In the genomic region with DNA sequence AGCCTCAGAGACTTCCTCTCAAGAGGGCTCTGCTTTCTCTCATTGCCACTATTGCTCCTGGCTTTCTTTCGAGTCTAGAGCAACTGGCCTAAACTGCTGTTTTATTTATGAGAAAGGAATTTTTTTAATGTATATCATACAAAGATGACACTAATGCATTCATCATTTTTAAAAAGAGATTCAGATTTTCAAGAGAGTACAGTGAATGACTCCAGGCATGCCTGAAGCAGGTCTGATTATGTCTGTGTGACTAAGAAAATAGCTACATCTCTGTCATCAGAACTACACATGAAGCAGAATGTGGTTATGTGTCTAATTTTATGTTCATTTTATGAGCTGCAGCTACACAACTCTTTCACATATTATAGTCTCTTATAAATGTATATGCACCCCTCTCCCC, we compare ENCODE assay signal across 19 cellular contexts. TPM values are rescaled to one million over a fixed set of nuclear protein-coding genes. Genes with fewer than 3 reads are reported as not detected.
DNase-seq lines count a peak whose midpoint lies in the region; ATAC-seq and TF ChIP-seq lines count a peak whose summit lies in the region.
"Had no signal": no experiment of that assay in that cellular context is flagged by ENCODE, and none has a peak within 500 bp of the region (broad histone marks: within the 10 kb centered on the region; RNA-seq: fewer than 3 reads in every experiment).

No MANE protein-coding gene starts in this region.

- TF ChIP-seq POLR2A in esophagus squamous epithelium (IDR thresholded peaks at IDR 0.05): no peak

- no peak overlapping the region for H3K27ac Mint-ChIP-seq in activated T-cell treated with anti-CD3 and anti-CD28 coated beads, Interleukin-2, amount 50 U/mL, for 72 hours
- H3K27ac Mint-ChIP-seq in stimulated activated naive CD8-positive, alpha-beta T cell treated with anti-CD3 and anti-CD28 coated beads, Interleukin-15, amount 100 ng/mL, for 72 hours: no peak overlapping the region

- H3K4me1 Mint-ChIP-seq in activated T-cell treated with anti-CD3 and anti-CD28 coated beads, Interleukin-2, amount 50 U/mL, for 72 hours (ENCODE audit: low read depth): peaks cover 40% of the 10 kb centered on the region
- peaks cover 51% of the 10 kb centered on the region for H3K4me1 Mint-ChIP-seq in stimulated activated naive CD8-positive, alpha-beta T cell treated with anti-CD3 and anti-CD28 coated beads, Interleukin-15, amount 100 ng/mL, for 72 hours

- H3K4me1 ChIP-seq in RWPE2 (ENCODE audit: insufficient read depth, poor library complexity, severe bottlenecking) (no peaks in the 10 kb centered on the region), esophagus squamous epithelium (no peaks in the 10 kb centered on the region), left lung (no peaks in the 10 kb centered on the region)
- H3K4me1 ChIP-seq: Peyer's patch had no signal

- WGBS in esophagus squamous epithelium, 2 donors: 29 to 35% methylated on average over 1 of the region's 1 CpG

- H3K36me3 ChIP-seq in RWPE2 (ENCODE audit: low read depth) (no peaks in the 10 kb centered on the region), esophagus squamous epithelium (no peaks in the 10 kb centered on the region), left lung (no peaks in the 10 kb centered on the region)
- H3K36me3 ChIP-seq: Peyer's patch, SJCRH30 had no signal

- intact Hi-C loops in esophagus squamous epithelium (cut with DNase I): no loop called here
- intact Hi-C loops in left lung (cut with DNase I): no loop called here

- H3K9me3 ChIP-seq in RWPE2 (ENCODE audit: severe bottlenecking) (no peaks in the 10 kb centered on the region), esophagus squamous epithelium (no peaks in the 10 kb centered on the region), left lung (no peaks in the 10 kb centered on the region)
- H3K9me3 ChIP-seq: BE2C, Peyer's patch, SJCRH30 had no signal

- H3K27me3 Mint-ChIP-seq in activated T-cell treated with anti-CD3 and anti-CD28 coated beads, Interleukin-2, amount 50 U/mL, for 72 hours (ENCODE audit: low read depth): peaks cover 36% of the 10 kb centered on the region
- no peaks in the 10 kb centered on the region for H3K27me3 Mint-ChIP-seq in stimulated activated naive CD8-positive, alpha-beta T cell treated with anti-CD3 and anti-CD28 coated beads, Interleukin-15, amount 100 ng/mL, for 72 hours

- no peaks in the 10 kb centered on the region for H3K27me3 ChIP-seq in RWPE2 (ENCODE audit: insufficient read depth, poor library complexity, severe bottlenecking)
- H3K27me3 ChIP-seq in esophagus squamous epithelium: peaks cover 0 to 8% (median 0%) of the 10 kb centered on the region in 4 donors
- H3K27me3 ChIP-seq in left lung: no peaks in the 10 kb centered on the region
- H3K27me3 ChIP-seq: BE2C, Peyer's patch, SJCRH30 had no signal

- DNase-seq in activated T-cell treated with anti-CD3 and anti-CD28 coated beads, Interleukin-2, amount 50 U/mL, for 72 hours: no peak
- DNase-seq in activated T-cell treated with anti-CD3 and anti-CD28 coated beads for 4 hours: no peak
- DNase-seq in RWPE2 (ENCODE audit: low spot score): no peak
- DNase-seq in epithelial cell of prostate (ENCODE audit: low read depth, low spot score): peak; percentile 16
- no peak for DNase-seq in stimulated activated naive CD8-positive, alpha-beta T cell treated with anti-CD3 and anti-CD28 coated beads, Interleukin-15, amount 100 ng/mL, for 72 hours
- DNase-seq in esophagus squamous epithelium (lab: John Stamatoyannopoulos, UW): no peak
- no peak for DNase-seq in left lung
- DNase-seq: BE2C, DMS79, KG1, NCI-H1092, NCI-H1436 treated with DMSO at 0.1 percent for 48 hours, NCI-H1930, NCI-H226, NCI-H510A treated with DMSO at 0.1 percent for 48 hours, Peyer's patch, SJCRH30 had no signal

- H3K4me3 Mint-ChIP-seq in activated T-cell treated with anti-CD3 and anti-CD28 coated beads, Interleukin-2, amount 50 U/mL, for 72 hours: no peak overlapping the region
- H3K4me3 Mint-ChIP-seq in stimulated activated naive CD8-positive, alpha-beta T cell treated with anti-CD3 and anti-CD28 coated beads, Interleukin-15, amount 100 ng/mL, for 72 hours: no peak overlapping the region

- H3K36me3 Mint-ChIP-seq in activated T-cell treated with anti-CD3 and anti-CD28 coated beads, Interleukin-2, amount 50 U/mL, for 72 hours (ENCODE audit: insufficient read depth in 2 of 2): no peaks in the 10 kb centered on the region

- peak; percentile 48 for ATAC-seq in activated T-cell treated with anti-CD3 and anti-CD28 coated beads, Interleukin-2, amount 50 U/mL, for 72 hours (replicated peaks in 1 of 2)
- ATAC-seq in RWPE2 (ENCODE audit: low read depth) (peak; percentile 74), left lung (no peak), HG03571 (IDR thresholded peaks at IDR 0.05; ENCODE audit: unreplicated experiment) (no peak)
- peak; percentile 51 for ATAC-seq in stimulated activated naive CD8-positive, alpha-beta T cell treated with anti-CD3 and anti-CD28 coated beads, Interleukin-15, amount 100 ng/mL, for 72 hours

- no peak overlapping the region for H3K27ac ChIP-seq in RWPE2 (ENCODE audit: poor library complexity, severe bottlenecking)
- H3K27ac ChIP-seq in epithelial cell of prostate: peak overlapping the region; percentile 57
- H3K27ac ChIP-seq in esophagus squamous epithelium: no peak overlapping the region
- H3K27ac ChIP-seq in left lung: no peak overlapping the region
- H3K27ac ChIP-seq: Peyer's patch, SJCRH30 had no signal

- TF ChIP-seq CTCF in RWPE2 (IDR thresholded peaks at IDR 0.05; ENCODE audit: poor library complexity, severe bottlenecking) (no peak), esophagus squamous epithelium (IDR thresholded peaks at IDR 0.05) (no peak), left lung (IDR thresholded peaks at IDR 0.05) (no peak)

- no peak overlapping the region for H3K4me3 ChIP-seq in RWPE2 (ENCODE audit: severe bottlenecking)
- H3K4me3 ChIP-seq in esophagus squamous epithelium: no peak overlapping the region
- no peak overlapping the region for H3K4me3 ChIP-seq in left lung
- H3K4me3 ChIP-seq: Peyer's patch, SJCRH30 had no signal

- no peaks in the 10 kb centered on the region for H3K9me3 Mint-ChIP-seq in activated T-cell treated with anti-CD3 and anti-CD28 coated beads, Interleukin-2, amount 50 U/mL, for 72 hours
- H3K9me3 Mint-ChIP-seq in stimulated activated naive CD8-positive, alpha-beta T cell treated with anti-CD3 and anti-CD28 coated beads, Interleukin-15, amount 100 ng/mL, for 72 hours: no peaks in the 10 kb centered on the region

RNA-seq across cellular contexts. Expression of a gene that starts 30.4 kb away (rescaled TPM):
- 1 to 10 TPM; 2.5 to 4.1 TPM for total RNA-seq in activated T-cell treated with anti-CD3 and anti-CD28 coated beads, Interleukin-2, amount 50 U/mL, for 72 hours
- total RNA-seq in esophagus squamous epithelium: 1 to 10 TPM in 3 of 4 donors, not detected in 1; 1.5 to 9.8 (median 6.3) TPM
- total RNA-seq in left lung: 10 to 100 TPM; 10.6 to 12.7 TPM
- total RNA-seq: OCI-LY7 had no signal

Comparison
In these comparisons a context has a peak if more than half of its experiments do, and no peak if none do; other contexts are left out.
1. ATAC-seq: peak in activated T-cell treated with anti-CD3 and anti-CD28 coated beads, Interleukin-2, amount 50 U/mL, for 72 hours (2 of 2), RWPE2 (single experiment) and stimulated activated naive CD8-positive, alpha-beta T cell treated with anti-CD3 and anti-CD28 coated beads, Interleukin-15, amount 100 ng/mL, for 72 hours (single experiment); none in left lung (single experiment) and HG03571 (single experiment).